In genomic region chr10:43689618-43689954, GRCh38 we compare ENCODE assay signal across 8 cellular contexts. TPM values are rescaled to one million over a fixed set of nuclear protein-coding genes. Genes with fewer than 3 reads are reported as not detected.
A peak's percentile ranks its signal among the peaks of the same experiment; 100 is the strongest.
DNase-seq lines count a peak whose midpoint lies in the region; ATAC-seq and TF ChIP-seq lines count a peak whose summit lies in the region.

No MANE protein-coding gene starts in this region.

- no peaks in the 10 kb centered on the region for H3F3A ChIP-seq in DOHH2 (ENCODE audit: control insufficient read depth, insufficient read depth)

- peaks cover 0 to 5% (median 0%) of the 10 kb centered on the region in 5 experiments for H3K9me3 Mint-ChIP-seq in brain

- H3K4me1 ChIP-seq in DOHH2 (ENCODE audit: control insufficient read depth, low read length) (no peaks in the 10 kb centered on the region), NT2/D1 (ENCODE audit: insufficient read depth, insufficient read length) (peaks cover 3% of the 10 kb centered on the region)

- peak overlapping the region; percentile 91 to 95 (median 92) for H3K4me3 Mint-ChIP-seq in brain

- no peak overlapping the region for H3K27ac ChIP-seq in DOHH2 (ENCODE audit: low read depth, low read length)

- peak overlapping the region in 3 of 5 experiments; percentile 15 to 87 (median 69) for H3K27ac Mint-ChIP-seq in brain

- H3K27me3 ChIP-seq in DOHH2 (ENCODE audit: control insufficient read depth, low read length), result no peaks in the 10 kb centered on the region
- peaks cover 23% of the 10 kb centered on the region for H3K27me3 ChIP-seq in NT2/D1 (ENCODE audit: insufficient read depth, insufficient read length)

- H3K9ac ChIP-seq in NT2/D1 (ENCODE audit: insufficient read length, low read depth), result peak overlapping the region; percentile 77

- H4K20me1 ChIP-seq in DOHH2 (ENCODE audit: control insufficient read depth, insufficient read depth, low read depth, low read length), result no peaks in the 10 kb centered on the region

- TF ChIP-seq CTCF in DOHH2 (IDR thresholded peaks at IDR 0.05; ENCODE audit: low read depth, low read length, poor library complexity, severe bottlenecking), result no peak
- TF ChIP-seq CTCF in brain (conservative IDR thresholded peaks at IDR 0.05), result no peak

- no peaks in the 10 kb centered on the region for H3K79me2 ChIP-seq in DOHH2 (ENCODE audit: control insufficient read depth, low read length)

- H3K4me3 ChIP-seq in DOHH2 (ENCODE audit: low read length) (no peak overlapping the region), NT2/D1 (ENCODE audit: insufficient read length, low read depth) (peak overlapping the region; percentile 59)

- no peaks in the 10 kb centered on the region for H3K9me2 ChIP-seq in DOHH2 (replicated peaks; ENCODE audit: control insufficient read depth, low read length)

- H3K9me3 ChIP-seq in DOHH2 (ENCODE audit: control insufficient read depth, insufficient read depth, low read length) (no peaks in the 10 kb centered on the region), NT2/D1 (ENCODE audit: insufficient read depth, low read length) (no peaks in the 10 kb centered on the region)

- peak; percentile 42 for ATAC-seq in GM21619 (IDR thresholded peaks at IDR 0.05; ENCODE audit: unreplicated experiment)

- peak overlapping the region; percentile 34; the same call in 1 of the 2 replicates for H3K4me2 ChIP-seq in DOHH2 (ENCODE audit: low read length)

- peaks cover 10% of the 10 kb centered on the region for H3K4me1 Mint-ChIP-seq in brain

- H3K36me3 ChIP-seq in DOHH2 (ENCODE audit: control insufficient read depth, low read length), result no peaks in the 10 kb centered on the region
- no peaks in the 10 kb centered on the region for H3K36me3 ChIP-seq in NT2/D1 (ENCODE audit: insufficient read depth, insufficient read length, low read length)

- peaks cover 39% of the 10 kb centered on the region for H3K27me3 Mint-ChIP-seq in brain

- DNase-seq in NT2/D1 (ENCODE audit: low read depth, low spot score) (no peak), iris pigment epithelial cell (ENCODE audit: low read depth) (peak; percentile 40), amniotic stem cell (lab: John Stamatoyannopoulos, UW) (no peak), NCI-H1048 (lab: John Stamatoyannopoulos, UW) (no peak)
- DNase-seq in stimulated activated CD4-positive, alpha-beta T cell treated with anti-CD3 and anti-CD28 coated beads, Interleukin-2, amount 100 ng/mL, for 24 hours, result peak; percentile 40 to 50

- no peaks in the 10 kb centered on the region for H3K36me3 Mint-ChIP-seq in brain

RNA-seq across cellular contexts. Expression of gene ZNF32, which starts 40.9 kb away (rescaled TPM):
- polyA plus RNA-seq in brain (ENCODE audit: insufficient read depth, low read depth, low replicate concordance), result 97.9 TPM

Comparison
In these comparisons a context has a peak if more than half of its experiments do, and no peak if none do; other contexts are left out.
1. DNase-seq: peak in iris pigment epithelial cell (single experiment) and stimulated activated CD4-positive, alpha-beta T cell treated with anti-CD3 and anti-CD28 coated beads, Interleukin-2, amount 100 ng/mL, for 24 hours (2 of 2); none in NT2/D1 (single experiment), amniotic stem cell (single experiment) and NCI-H1048 (single experiment).